ENCODE assay signal across 21 cellular contexts in the genomic region with DNA sequence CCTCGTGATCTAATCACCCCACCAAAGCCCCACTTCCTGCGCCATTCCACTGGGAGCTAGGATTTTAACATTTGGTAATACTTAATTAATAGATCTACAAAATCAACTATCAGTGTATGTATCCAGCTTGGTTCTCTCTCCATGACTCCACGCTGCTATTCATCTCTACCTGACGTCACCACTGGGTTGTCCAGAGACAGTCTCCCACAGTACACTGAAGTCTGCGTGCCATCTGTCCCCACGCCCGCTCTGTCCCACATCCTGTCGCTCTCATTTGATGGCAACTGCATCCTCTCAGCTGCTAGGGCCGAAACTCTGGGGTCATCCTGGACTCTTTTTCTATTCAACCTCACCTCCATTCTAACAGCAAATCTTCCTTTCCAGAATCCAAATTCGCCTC.
"Had no signal": no experiment of that assay in that cellular context is flagged by ENCODE, and none has a peak within 500 bp of the region (broad histone marks: within the 10 kb centered on the region; RNA-seq: fewer than 3 reads in every experiment).

No MANE protein-coding gene starts in this region.

- H3K9me3 ChIP-seq: SJSA1 had no signal

- H3K27ac ChIP-seq: HL-60, SJSA1, SK-N-MC had no signal

- H3K27me3 ChIP-seq: SJSA1 had no signal

- H3K4me3 ChIP-seq: SJSA1, SK-N-MC had no signal

- DNase-seq: KBM-7, NCI-H1092, NCI-H1105 treated with DMSO at 0.1 percent for 48 hours, NCI-H1417 treated with DMSO at 0.1 percent for 48 hours, NCI-H146, NCI-H1694 treated with DMSO at 0.1 percent for 48 hours, NCI-H1930, NCI-H2081 treated with DMSO at 0.1 percent for 48 hours, NCI-H2171, NCI-H226, NCI-H446, NCI-H510A, NCI-H524 treated with DMSO at 0.1 percent for 48 hours, NCI-H69, NCI-H774, Right ventricle myocardium superior, RPMI8226, SIG-M5 had no signal
